8 cellular contexts compared by ENCODE assay signal in genomic region chr15:42549052-42549491, GRCh38. TPM values are rescaled to one million over a fixed set of nuclear protein-coding genes. Genes with fewer than 3 reads are reported as not detected.
DNase-seq lines count a peak whose midpoint lies in the region; ATAC-seq and TF ChIP-seq lines count a peak whose summit lies in the region.

No MANE protein-coding gene starts in this region.

- peak overlapping the region; percentile 99 for H2AFZ ChIP-seq in GM23248

- peak overlapping the region; percentile 92 for H3K9ac ChIP-seq in GM23248

- intact Hi-C loops in activated T-helper 2 cell treated with anti-CD3 and anti-CD28 coated beads, Interferon-gamma antibody, Interleukin-2, Interleukin-4, amounts not matched to agents 10 μg/mL and 5 μg/mL and 100 μg/mL, durations not matched to agents 14 hours and 24 hours and 36 hours (cut with micrococcal nuclease), result loop anchor here (2.0 kb wide), 2 partner anchors 26 to 58 kb away; partner anchors contain the start of genes STARD9 and ZNF106
- intact Hi-C loops in heart left ventricle (cut with DNase I), result loop anchor here in 8 of 10 donors (2.0 to 10.0 kb wide), 4 partner anchors 52 to 106 kb away; partner anchors contain the start of gene SNAP23 (in 2 of the 8)

- H3K27me3 ChIP-seq in GM23248 (replicated peaks; ENCODE audit: insufficient read depth) (no peaks in the 10 kb centered on the region), heart left ventricle (no peaks in the 10 kb centered on the region)

- H3K9me3 ChIP-seq in GM23248 (ENCODE audit: low read depth), result no peaks in the 10 kb centered on the region
- no peaks in the 10 kb centered on the region for H3K9me3 ChIP-seq in heart left ventricle

- H4K20me1 ChIP-seq in GM23248 (ENCODE audit: insufficient read depth), result no peaks in the 10 kb centered on the region

- peaks cover 40% of the 10 kb centered on the region for H3K4me1 Mint-ChIP-seq in activated T-helper 2 cell treated with anti-CD3 and anti-CD28 coated beads, Interferon-gamma antibody, Interleukin-2, Interleukin-4, amounts not matched to agents 10 μg/mL and 5 μg/mL and 100 μg/mL, durations not matched to agents 14 hours and 24 hours and 36 hours (ENCODE audit: low read depth)

- H3K4me1 ChIP-seq in GM23248 (ENCODE audit: insufficient read depth), result peaks cover 24% of the 10 kb centered on the region
- H3K4me1 ChIP-seq in heart left ventricle, result peaks cover 0 to 59% (median 22%) of the 10 kb centered on the region in 12 donors

- 0% methylated on average over 15 of the region's 15 CpGs for WGBS in GM23248 (ENCODE audit: low coverage in 1 of 2, low lambda C conversion rate in 2 of 2, missing lambda C conversion rate in 2 of 2), 2 experiments
- WGBS in heart left ventricle, 4 donors, result 0 to 1% (median 0%) methylated on average over 15 of the region's 15 CpGs

- no peaks in the 10 kb centered on the region for H3K9me2 ChIP-seq in GM23248 (ENCODE audit: insufficient read depth)

- TF ChIP-seq CTCF in NB4 (IDR thresholded peaks at IDR 0.05; ENCODE audit: low read depth, low read length), result no peak
- no peak for TF ChIP-seq CTCF in heart left ventricle (IDR thresholded peaks at IDR 0.05)

- peaks cover 85% of the 10 kb centered on the region for H3K79me2 ChIP-seq in GM23248 (ENCODE audit: insufficient read depth)

- H3K27me3 Mint-ChIP-seq in activated T-helper 2 cell treated with anti-CD3 and anti-CD28 coated beads, Interferon-gamma antibody, Interleukin-2, Interleukin-4, amounts not matched to agents 10 μg/mL and 5 μg/mL and 100 μg/mL, durations not matched to agents 14 hours and 24 hours and 36 hours (ENCODE audit: low read depth), result no peaks in the 10 kb centered on the region

- H3K4me3 Mint-ChIP-seq in activated T-helper 2 cell treated with anti-CD3 and anti-CD28 coated beads, Interferon-gamma antibody, Interleukin-2, Interleukin-4, amounts not matched to agents 10 μg/mL and 5 μg/mL and 100 μg/mL, durations not matched to agents 14 hours and 24 hours and 36 hours (ENCODE audit: low read depth), result peak overlapping the region; percentile 92

- peak overlapping the region; percentile 92 for H3K27ac Mint-ChIP-seq in activated T-helper 2 cell treated with anti-CD3 and anti-CD28 coated beads, Interferon-gamma antibody, Interleukin-2, Interleukin-4, amounts not matched to agents 10 μg/mL and 5 μg/mL and 100 μg/mL, durations not matched to agents 14 hours and 24 hours and 36 hours

- no peak for TF ChIP-seq POLR2A in NB4 (IDR thresholded peaks at IDR 0.05; ENCODE audit: extremely low read depth, insufficient read length)
- no peak for TF ChIP-seq POLR2A in heart left ventricle (IDR thresholded peaks at IDR 0.05)

- H3K4me3 ChIP-seq in GM23248, result peak overlapping the region; percentile 91
- peak overlapping the region; percentile 100 for H3K4me3 ChIP-seq in NB4 (ENCODE audit: low read depth, low read length)
- peak overlapping the region; percentile 74 to 98 (median 90) for H3K4me3 ChIP-seq in heart left ventricle

- H3K36me3 ChIP-seq in GM23248 (ENCODE audit: low read depth), result peaks cover 9% of the 10 kb centered on the region; the same call in 1 of the 2 replicates
- peaks cover 0 to 29% (median 8%) of the 10 kb centered on the region in 9 donors for H3K36me3 ChIP-seq in heart left ventricle

- H3K36me3 Mint-ChIP-seq in activated T-helper 2 cell treated with anti-CD3 and anti-CD28 coated beads, Interferon-gamma antibody, Interleukin-2, Interleukin-4, amounts not matched to agents 10 μg/mL and 5 μg/mL and 100 μg/mL, durations not matched to agents 14 hours and 24 hours and 36 hours (ENCODE audit: low read depth), result peaks cover 36% of the 10 kb centered on the region

- peaks cover 11% of the 10 kb centered on the region; the same call in 1 of the 2 replicates for H3F3A ChIP-seq in GM23248 (ENCODE audit: insufficient read depth)

- H3K4me2 ChIP-seq in GM23248 (ENCODE audit: unreplicated experiment), result peak overlapping the region; percentile 82

- in situ Hi-C loops in GM23248 (cut with MboI), result no loop called here

- peak overlapping the region; percentile 74 for H3K27ac ChIP-seq in GM23248
- H3K27ac ChIP-seq in heart left ventricle, result peak overlapping the region; percentile 18 to 96 (median 90)

- no peaks in the 10 kb centered on the region for H3K9me3 Mint-ChIP-seq in activated T-helper 2 cell treated with anti-CD3 and anti-CD28 coated beads, Interferon-gamma antibody, Interleukin-2, Interleukin-4, amounts not matched to agents 10 μg/mL and 5 μg/mL and 100 μg/mL, durations not matched to agents 14 hours and 24 hours and 36 hours

- DNase-seq in activated CD4-positive, CD25-positive, alpha-beta regulatory T cell treated with anti-CD3 and anti-CD28 coated beads, Interleukin-2, amount 50 U/mL, for 72 hours, result no peak
- DNase-seq in GM23248, result peak; percentile 60
- DNase-seq in NB4 (ENCODE audit: low read depth), result peak; percentile 78
- DNase-seq in activated T-helper 2 cell treated with anti-CD3 and anti-CD28 coated beads, Interferon-gamma antibody, Interleukin-2, Interleukin-4, amounts not matched to agents 10 μg/mL and 5 μg/mL and 100 μg/mL, durations not matched to agents 14 hours and 24 hours and 36 hours (ENCODE audit: low spot score), result no peak
- peak in 1 of 5 donors; percentile 17 for DNase-seq in heart left ventricle
- DNase-seq in pulmonary artery endothelial cell (ENCODE audit: low read depth, low spot score), result peak; percentile 5
- DNase-seq in inferior parietal cortex (ENCODE audit: extremely low spot score), result no peak

- ATAC-seq in activated CD4-positive, CD25-positive, alpha-beta regulatory T cell treated with anti-CD3 and anti-CD28 coated beads, Interleukin-2, amount 50 U/mL, for 24 hours, result peak; percentile 12 to 16
- peak; percentile 33 to 59 (median 43) for ATAC-seq in heart left ventricle

RNA-seq across cellular contexts. Expression of gene HAUS2, which starts 0.4 kb away (rescaled TPM):
- total RNA-seq in GM23248 (2014; rRNA removed; shearing (Covaris generic)), result 41.9 and 47.8 TPM in 2 replicates
- polyA plus RNA-seq in GM23248 (2016; fragmentation: Nextera tagmentation; extraction: Ambion mirVana) (22.1 and 26.7 TPM in 2 replicates), heart left ventricle (10 to 100 TPM in 1 of 2 donors, 1 to 10 TPM in 1; 8.6 to 18.9 TPM)
- 42.9 and 45.5 TPM in 2 replicates for total RNA-seq in activated T-helper 2 cell treated with anti-CD3 and anti-CD28 coated beads, Interferon-gamma antibody, Interleukin-2, Interleukin-4, amounts not matched to agents 10 μg/mL and 5 μg/mL and 100 μg/mL, durations not matched to agents 14 hours and 24 hours and 36 hours
- total RNA-seq in heart left ventricle (10 to 100 TPM; 10.5 to 27.8 (median 13.7) TPM), pulmonary artery endothelial cell (37.9 and 45.0 TPM in 2 replicates)

RNA-seq across cellular contexts. Expression of gene LRRC57, which starts 0.5 kb away (rescaled TPM):
- 15.1 and 18.1 TPM in 2 replicates for total RNA-seq in GM23248 (2014; rRNA removed; shearing (Covaris generic))
- 14.1 and 14.4 TPM in 2 replicates for polyA plus RNA-seq in GM23248 (2016; fragmentation: Nextera tagmentation; extraction: Ambion mirVana)
- total RNA-seq in activated T-helper 2 cell treated with anti-CD3 and anti-CD28 coated beads, Interferon-gamma antibody, Interleukin-2, Interleukin-4, amounts not matched to agents 10 μg/mL and 5 μg/mL and 100 μg/mL, durations not matched to agents 14 hours and 24 hours and 36 hours, result 21.0 and 22.5 TPM in 2 replicates
- total RNA-seq in heart left ventricle, result 10 to 100 TPM; 10.6 to 25.9 (median 20.0) TPM
- 10 to 100 TPM in 1 of 2 donors, 1 to 10 TPM in 1; 5.2 to 13.7 TPM for polyA plus RNA-seq in heart left ventricle
- total RNA-seq in pulmonary artery endothelial cell, result 16.0 and 21.1 TPM in 2 replicates

RNA-seq across cellular contexts. Expression of gene STARD9, which starts 26.3 kb away (rescaled TPM):
- 1.4 and 2.1 TPM in 2 replicates for total RNA-seq in GM23248 (2014; rRNA removed; shearing (Covaris generic))
- polyA plus RNA-seq in GM23248 (2016; fragmentation: Nextera tagmentation; extraction: Ambion mirVana) (0.34 and 0.60 TPM in 2 replicates), heart left ventricle (10 to 100 TPM in 1 of 2 donors, 1 to 10 TPM in 1; 3.7 to 11.1 TPM)
- total RNA-seq in activated T-helper 2 cell treated with anti-CD3 and anti-CD28 coated beads, Interferon-gamma antibody, Interleukin-2, Interleukin-4, amounts not matched to agents 10 μg/mL and 5 μg/mL and 100 μg/mL, durations not matched to agents 14 hours and 24 hours and 36 hours, result 10.0 and 11.9 TPM in 2 replicates
- total RNA-seq in heart left ventricle (10 to 100 TPM in 1 of 9 donors, 1 to 10 TPM in 8; 4.3 to 10.3 (median 8.0) TPM), pulmonary artery endothelial cell (4.8 and 6.5 TPM in 2 replicates)

RNA-seq across cellular contexts. Expression of gene SNAP23, which starts 53.6 kb away (rescaled TPM):
- 47.4 and 57.0 TPM in 2 replicates for total RNA-seq in GM23248 (2014; rRNA removed; shearing (Covaris generic))
- polyA plus RNA-seq in GM23248 (2016; fragmentation: Nextera tagmentation; extraction: Ambion mirVana) (58.2 and 61.7 TPM in 2 replicates), heart left ventricle (10 to 100 TPM; 28.6 to 37.6 TPM)
- total RNA-seq in activated T-helper 2 cell treated with anti-CD3 and anti-CD28 coated beads, Interferon-gamma antibody, Interleukin-2, Interleukin-4, amounts not matched to agents 10 μg/mL and 5 μg/mL and 100 μg/mL, durations not matched to agents 14 hours and 24 hours and 36 hours, result 78.0 and 78.9 TPM in 2 replicates
- total RNA-seq in heart left ventricle (10 to 100 TPM; 29.9 to 74.8 (median 43.3) TPM), pulmonary artery endothelial cell (205 and 245 TPM in 2 replicates)

RNA-seq across cellular contexts. Expression of gene ZNF106, which starts 58.1 kb away (rescaled TPM):
- 35.7 and 37.8 TPM in 2 replicates for total RNA-seq in GM23248 (2014; rRNA removed; shearing (Covaris generic))
- polyA plus RNA-seq in GM23248 (2016; fragmentation: Nextera tagmentation; extraction: Ambion mirVana), result 43.8 and 44.5 TPM in 2 replicates
- total RNA-seq in activated T-helper 2 cell treated with anti-CD3 and anti-CD28 coated beads, Interferon-gamma antibody, Interleukin-2, Interleukin-4, amounts not matched to agents 10 μg/mL and 5 μg/mL and 100 μg/mL, durations not matched to agents 14 hours and 24 hours and 36 hours, result 64.1 and 65.8 TPM in 2 replicates
- 100 to 1,000 TPM; 335 to 999 (median 717) TPM for total RNA-seq in heart left ventricle
- polyA plus RNA-seq in heart left ventricle, result 100 to 1,000 TPM; 135 to 196 TPM
- 57.2 and 78.2 TPM in 2 replicates for total RNA-seq in pulmonary artery endothelial cell

Comparison
In these comparisons a context has a peak if more than half of its experiments do, and no peak if none do; other contexts are left out.
1. DNase-seq: peak in GM23248 (single experiment), NB4 (single experiment) and pulmonary artery endothelial cell (single experiment); none in activated CD4-positive, CD25-positive, alpha-beta regulatory T cell treated with anti-CD3 and anti-CD28 coated beads, Interleukin-2, amount 50 U/mL, for 72 hours (single experiment), activated T-helper 2 cell treated with anti-CD3 and anti-CD28 coated beads, Interferon-gamma antibody, Interleukin-2, Interleukin-4, amounts not matched to agents 10 μg/mL and 5 μg/mL and 100 μg/mL, durations not matched to agents 14 hours and 24 hours and 36 hours (single experiment) and inferior parietal cortex (single experiment).
2. Peak in every context shown above with its lines, with median percentiles within 50 percentile points of each other: H3K4me3 ChIP-seq.